8 cellular contexts compared by ENCODE assay signal in the genomic region with DNA sequence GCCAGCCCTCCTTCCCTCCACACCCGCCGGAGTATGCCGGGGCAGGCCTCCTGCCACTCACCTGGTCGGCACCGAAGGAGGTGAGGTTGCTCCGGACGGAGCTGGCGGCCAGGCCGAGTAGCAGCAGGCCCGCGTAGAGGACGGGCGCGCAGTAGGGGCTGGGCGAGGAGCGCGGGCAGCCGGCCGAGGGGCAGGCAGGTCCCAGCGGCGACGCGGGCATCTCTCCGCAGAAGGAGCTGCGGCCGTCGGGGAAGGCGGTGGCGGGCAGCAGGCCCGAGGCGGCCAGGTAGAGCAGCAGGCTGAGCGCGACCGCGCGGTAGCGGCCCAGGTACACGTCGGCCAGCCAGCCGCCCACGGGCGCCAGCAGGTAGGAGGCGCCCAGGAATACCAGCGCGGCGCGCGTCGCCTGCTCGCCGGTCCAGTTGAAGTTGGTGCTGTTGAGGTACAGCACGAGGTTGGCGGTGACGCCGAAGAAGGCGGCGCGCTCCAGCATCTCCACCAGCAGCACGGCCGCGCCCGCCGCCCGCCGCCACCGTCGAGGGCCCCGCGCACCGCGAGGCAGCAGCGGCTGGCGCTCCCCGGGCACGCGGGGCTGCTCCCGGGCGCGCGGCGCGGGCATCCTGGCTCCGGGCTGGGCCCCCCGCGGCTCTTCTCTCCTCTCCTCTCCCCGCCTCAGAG. TPM values are rescaled to one million over a fixed set of nuclear protein-coding genes. Genes with fewer than 3 reads are reported as not detected.
DNase-seq lines count a peak whose midpoint lies in the region; ATAC-seq, FAIRE-seq and TF ChIP-seq lines count a peak whose summit lies in the region.

No MANE protein-coding gene starts in this region.

- H3K27ac ChIP-seq in right cardiac atrium (ENCODE audit: low read length): peak overlapping the region; percentile 27
- peak overlapping the region; percentile 49 to 93 (median 86) for H3K27ac ChIP-seq in skin epidermis

- 12% methylated on average over 86 of the region's 86 CpGs for WGBS in right cardiac atrium

- DNase-seq in GM12892 (ENCODE audit: insufficient read length): no peak
- peak; percentile 38 for DNase-seq in activated CD4-positive, alpha-beta T cell treated with anti-CD3 and anti-CD28 coated beads, Interleukin-2, amount 50 U/mL, for 1 hour
- peak; percentile 48 to 84 (median 73) for DNase-seq in right cardiac atrium
- DNase-seq in NCI-H446 treated with DMSO at 0.1 percent for 48 hours (lab: John Stamatoyannopoulos, UW): no peak
- no peak for DNase-seq in SKM-1 treated with dmso at 0.1 percent for 144 hours (lab: John Stamatoyannopoulos, UW; ENCODE audit: unreplicated experiment)

- intact Hi-C loops in right cardiac atrium (cut with DNase I): no loop called here

- FAIRE-seq in GM12892 (lab: Jason Lieb, UNC): peak; percentile 98

- peak; percentile 60; the same call in 1 of the 2 replicates for TF ChIP-seq POLR2A in GM12892 (IDR thresholded peaks at IDR 0.05; ENCODE audit: low read depth, low read length)

- no peaks in the 10 kb centered on the region for H3K9me3 ChIP-seq in right cardiac atrium (ENCODE audit: control insufficient read depth, low read length)

- no peaks in the 10 kb centered on the region for H3K27me3 ChIP-seq in right cardiac atrium (ENCODE audit: control insufficient read depth, insufficient read depth)

- H3K4me3 ChIP-seq in right cardiac atrium (ENCODE audit: low read length): peak overlapping the region; percentile 44
- peak overlapping the region; percentile 20 to 45 (median 30) for H3K4me3 ChIP-seq in skin epidermis

- ATAC-seq in right cardiac atrium (peak; percentile 5 to 23), HG03108 (IDR thresholded peaks at IDR 0.05; ENCODE audit: unreplicated experiment) (no peak), HG02610 (IDR thresholded peaks at IDR 0.05; ENCODE audit: unreplicated experiment) (no peak)

- H3K4me1 ChIP-seq in right cardiac atrium (ENCODE audit: control insufficient read depth, insufficient read depth, low read length): peaks cover 2% of the 10 kb centered on the region

RNA-seq across cellular contexts. Expression of a gene that starts 0.9 kb away (rescaled TPM):
- 62.6 TPM for polyA plus RNA-seq in GM12892 (2012; ENCODE audit: missing spikeins)
- 10 to 100 TPM; 17.4 to 24.7 (median 22.1) TPM for total RNA-seq in right cardiac atrium
- polyA plus RNA-seq in right cardiac atrium: 24.6 TPM

RNA-seq across cellular contexts. Expression of a gene that starts 20.4 kb away (rescaled TPM):
- polyA plus RNA-seq in GM12892 (2012; ENCODE audit: missing spikeins): 2.9 TPM
- 1 to 10 TPM in 2 of 4 donors, under 1 TPM in 2; 0.71 to 1.7 (median 0.87) TPM for total RNA-seq in right cardiac atrium
- 0.11 TPM for polyA plus RNA-seq in right cardiac atrium

RNA-seq across cellular contexts. Expression of a gene that starts 26.8 kb away (rescaled TPM):
- 4.3 TPM for polyA plus RNA-seq in GM12892 (2012; ENCODE audit: missing spikeins)
- total RNA-seq in right cardiac atrium: 10 to 100 TPM in 1 of 4 donors, 1 to 10 TPM in 3; 5.1 to 10.2 (median 7.0) TPM
- 6.8 TPM for polyA plus RNA-seq in right cardiac atrium

RNA-seq across cellular contexts. Expression of a gene that starts 37.1 kb away (rescaled TPM):
- 49.8 TPM for polyA plus RNA-seq in GM12892 (2012; ENCODE audit: missing spikeins)
- 100 to 1,000 TPM; 103 to 119 (median 117) TPM for total RNA-seq in right cardiac atrium
- polyA plus RNA-seq in right cardiac atrium: 112 TPM

RNA-seq across cellular contexts. Expression of a gene that starts 44.7 kb away (rescaled TPM):
- 103 TPM for polyA plus RNA-seq in GM12892 (2012; ENCODE audit: missing spikeins)
- 10 to 100 TPM; 35.4 to 43.4 (median 38.8) TPM for total RNA-seq in right cardiac atrium
- polyA plus RNA-seq in right cardiac atrium: 31.5 TPM

Comparison
In these comparisons a context has a peak if more than half of its experiments do, and no peak if none do; other contexts are left out.
1. DNase-seq: peak in activated CD4-positive, alpha-beta T cell treated with anti-CD3 and anti-CD28 coated beads, Interleukin-2, amount 50 U/mL, for 1 hour (single experiment) and right cardiac atrium (3 of 3); none in GM12892 (single experiment), NCI-H446 treated with DMSO at 0.1 percent for 48 hours (single experiment) and SKM-1 treated with dmso at 0.1 percent for 144 hours (single experiment).
2. ATAC-seq: peak in right cardiac atrium (2 of 2); none in HG03108 (single experiment) and HG02610 (single experiment).